In the genomic region with DNA sequence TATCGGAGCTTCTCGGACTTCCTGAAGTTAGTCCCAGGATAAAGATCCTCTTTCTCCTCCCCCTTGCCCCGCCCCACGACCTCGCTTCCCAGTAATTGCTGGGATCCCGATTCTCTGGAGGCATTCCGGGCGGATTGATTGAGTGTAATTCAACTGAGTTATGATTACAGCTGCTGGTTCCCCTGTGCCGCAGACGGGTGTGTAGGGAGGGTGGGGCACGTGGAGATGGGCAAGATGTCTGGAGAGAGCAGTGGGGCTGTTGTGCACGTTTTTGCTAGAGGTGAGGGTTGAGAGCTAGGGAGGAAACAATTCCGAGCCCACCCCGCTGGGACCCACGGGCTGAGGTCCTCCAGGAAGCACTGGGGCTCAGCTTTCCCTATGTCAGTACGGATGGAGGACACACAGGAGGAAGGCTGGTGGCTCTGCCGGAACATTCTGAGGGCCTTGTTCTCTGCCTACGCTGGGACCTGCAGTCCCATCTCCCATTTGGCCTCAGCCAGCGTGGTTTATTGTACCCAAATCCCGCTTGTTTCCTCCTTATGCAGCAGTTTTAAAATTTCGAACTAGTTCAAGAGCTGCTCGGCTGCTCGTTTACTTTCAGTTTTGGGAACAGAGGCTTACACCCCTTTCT, we compare ENCODE assay signal across 9 cellular contexts. TPM values are rescaled to one million over a fixed set of nuclear protein-coding genes. Genes with fewer than 3 reads are reported as not detected.
DNase-seq lines count a peak whose midpoint lies in the region; ATAC-seq and TF ChIP-seq lines count a peak whose summit lies in the region.
"Had no signal": no experiment of that assay in that cellular context is flagged by ENCODE, and none has a peak within 500 bp of the region (broad histone marks: within the 10 kb centered on the region; RNA-seq: fewer than 3 reads in every experiment).

No MANE protein-coding gene starts in this region.

- H3K27me3 Mint-ChIP-seq in MCF 10A (ENCODE audit: insufficient read depth, unreplicated experiment): no peaks in the 10 kb centered on the region

- H3K27me3 ChIP-seq in ACC112 (ENCODE audit: insufficient read depth, low read length) (peaks cover 92% of the 10 kb centered on the region), IMR-90 (ENCODE audit: control insufficient read depth, insufficient read depth, low read length) (peaks cover 89% of the 10 kb centered on the region), muscle layer of duodenum (ENCODE audit: low read depth, low read length) (peaks cover 82% of the 10 kb centered on the region)

- peak overlapping the region; percentile 51 for H3K4me2 ChIP-seq in IMR-90 (ENCODE audit: low read depth, low read length)
- H3K4me2 ChIP-seq: smooth muscle cell had no signal

- no peak overlapping the region for H3K9ac ChIP-seq in IMR-90 (ENCODE audit: low read depth, low read length)

- H3K4me3 Mint-ChIP-seq in MCF 10A (ENCODE audit: unreplicated experiment): peak overlapping the region; percentile 73

- H3K4ac ChIP-seq in IMR-90 (ENCODE audit: low read depth, low read length): no peak overlapping the region

- H4K8ac ChIP-seq in IMR-90 (ENCODE audit: low read depth in 2 of 2, low read length in 2 of 2): no peak overlapping the region

- no peaks in the 10 kb centered on the region for H4K20me1 ChIP-seq in IMR-90 (ENCODE audit: insufficient read depth, low read length)

- H3K18ac ChIP-seq in IMR-90 (ENCODE audit: low read depth, low read length): no peak overlapping the region

- H3K9me3 Mint-ChIP-seq in MCF 10A (ENCODE audit: unreplicated experiment): no peaks in the 10 kb centered on the region

- H3K9me3 ChIP-seq in IMR-90 (ENCODE audit: control insufficient read depth, insufficient read depth, low read length) (peaks cover 25% of the 10 kb centered on the region; the same call in 1 of the 2 replicates), muscle layer of duodenum (ENCODE audit: control insufficient read depth in 1 of 2, low read length in 2 of 2) (no peaks in the 10 kb centered on the region)

- WGBS in IMR-90 (ENCODE audit: extremely low coverage in 2 of 2, insufficient read length in 1 of 2), 2 experiments: 2% methylated on average over 11 of the region's 23 CpGs; no CpG with 5 or more reads in 1 of the 2 experiments

- POLR2A ChIA-PET in IMR-90 (lab: Charles Lee; ENCODE audit: unreplicated experiment): no interaction called here
- POLR2A ChIA-PET in MCF 10A (lab: Yijun Ruan, JAX): interaction anchor here (1.0 to 1.1 kb wide), 2 partner anchors 10 to 18 kb away, joined by 3 to 4 read pairs; no protein-coding TSS in a partner anchor

- CTCF ChIA-PET in IMR-90 (lab: Yijun Ruan, JAX): no interaction called here
- CTCF ChIA-PET in MCF 10A (lab: Yijun Ruan, JAX): interaction anchor here (0.8 kb wide), 1 partner anchor 557 kb away, joined by 3 read pairs; no protein-coding TSS in a partner anchor

- no peak overlapping the region for H2BK20ac ChIP-seq in IMR-90 (ENCODE audit: low read depth, low read length)

- no peaks in the 10 kb centered on the region for H3K36me3 ChIP-seq in ACC112 (ENCODE audit: insufficient read depth, low read length)
- no peaks in the 10 kb centered on the region for H3K36me3 ChIP-seq in IMR-90 (ENCODE audit: control insufficient read depth, insufficient read depth, low read length)
- no peaks in the 10 kb centered on the region for H3K36me3 ChIP-seq in muscle layer of duodenum (ENCODE audit: control insufficient read depth in 1 of 2, insufficient read depth in 2 of 2, low read length in 2 of 2)

- peak; percentile 37 for ATAC-seq in IMR-90 (ENCODE audit: low read depth)

- H2AFZ ChIP-seq in ACC112 (ENCODE audit: low read length, unreplicated experiment) (no peak overlapping the region), IMR-90 (replicated peaks; ENCODE audit: low read length, poor library complexity) (peak overlapping the region; percentile 54)

- H4K5ac ChIP-seq in IMR-90 (ENCODE audit: low read depth, low read length): no peak overlapping the region

- dilution Hi-C loops in IMR-90 (cut with HindIII; ENCODE audit: low sequenced_read_pairs, unreplicated experiment): no loop called here

- DNase-seq in IMR-90 (peak; percentile 3), MCF 10A (ENCODE audit: unreplicated experiment) (no peak), NCI-H1694 (lab: John Stamatoyannopoulos, UW) (no peak), RKO (ENCODE audit: low spot score) (no peak), NCI-H2029 (lab: John Stamatoyannopoulos, UW) (no peak), DMS79 (lab: John Stamatoyannopoulos, UW) (no peak)

- no peak for TF ChIP-seq CTCF in IMR-90 (conservative IDR thresholded peaks at IDR 0.05; ENCODE audit: low read depth, low read length)
- TF ChIP-seq CTCF in MCF 10A (IDR thresholded peaks at IDR 0.05; ENCODE audit: unreplicated experiment): no peak

- intact Hi-C loops in IMR-90 (cut with micrococcal nuclease) (no loop called here), MCF 10A (cut with micrococcal nuclease) (no loop called here)

- TF ChIP-seq POLR2A in IMR-90 (IDR thresholded peaks at IDR 0.05; ENCODE audit: low read depth, low read length): no peak

- BruUV-seq in IMR-90 (replicated peaks; lab: Mats Ljungman, UMichigan) (no TSS peak), MCF 10A (replicated peaks; lab: Mats Ljungman, UMichigan) (no TSS peak)

- no peak overlapping the region for H2BK5ac ChIP-seq in IMR-90 (ENCODE audit: low read depth, low read length, poor library complexity, severe bottlenecking)

- H3K14ac ChIP-seq in IMR-90 (replicated peaks; ENCODE audit: low read depth, low read length): no peak overlapping the region

- H3K27ac ChIP-seq in ACC112 (ENCODE audit: low read depth, low read length) (no peak overlapping the region), IMR-90 (ENCODE audit: insufficient read depth, low read length) (no peak overlapping the region), muscle layer of duodenum (ENCODE audit: low read length) (no peak overlapping the region)

- H2AK9ac ChIP-seq in IMR-90 (replicated peaks; ENCODE audit: low read depth, low read length, poor library complexity): no peak overlapping the region

- in situ Hi-C loops in IMR-90 (cut with MboI; ENCODE audit: low sequenced_read_pairs): no loop called here

- H3K4me1 ChIP-seq in ACC112 (ENCODE audit: control insufficient read depth, insufficient read depth, low read length, unreplicated experiment) (no peaks in the 10 kb centered on the region), IMR-90 (ENCODE audit: control insufficient read depth, insufficient read depth, low read length) (no peaks in the 10 kb centered on the region), muscle layer of duodenum (ENCODE audit: control insufficient read depth in 1 of 2, insufficient read depth in 2 of 2, low read length in 2 of 2) (peaks cover 12 to 61% of the 10 kb centered on the region in 2 donors)

- no peak overlapping the region for H2BK120ac ChIP-seq in IMR-90 (ENCODE audit: low read depth, low read length)

- H2BK15ac ChIP-seq in IMR-90 (ENCODE audit: low read depth, low read length): no peak overlapping the region

- no peak overlapping the region for H3K56ac ChIP-seq in IMR-90 (ENCODE audit: extremely low read depth, insufficient read depth, low read length)

- no peaks in the 10 kb centered on the region for H3K9me1 ChIP-seq in IMR-90 (ENCODE audit: insufficient read depth, low read length)

- H3K79me1 ChIP-seq in IMR-90 (ENCODE audit: low read depth in 1 of 2, low read length in 2 of 2): no peaks in the 10 kb centered on the region

- peaks cover 11% of the 10 kb centered on the region for H3K4me1 Mint-ChIP-seq in MCF 10A (ENCODE audit: insufficient read depth, unreplicated experiment)

- no peak overlapping the region; the same call in 1 of the 2 replicates for H3K23ac ChIP-seq in IMR-90 (ENCODE audit: low read depth, low read length)

- H2AK5ac ChIP-seq in IMR-90 (ENCODE audit: low read depth, low read length): no peak overlapping the region

- peak overlapping the region; percentile 65 for H3K4me3 ChIP-seq in ACC112 (ENCODE audit: low read depth, low read length)
- H3K4me3 ChIP-seq in IMR-90 (ENCODE audit: insufficient read depth, low read depth, low read length): peak overlapping the region; percentile 29
- H3K4me3 ChIP-seq in muscle layer of duodenum (ENCODE audit: low read depth in 1 of 2, low read length in 2 of 2): peak overlapping the region; percentile 67 to 75
- H3K4me3 ChIP-seq: smooth muscle cell had no signal

- H3K27ac Mint-ChIP-seq in MCF 10A (ENCODE audit: low read depth, unreplicated experiment): peak overlapping the region; percentile 44

- H3K36me3 Mint-ChIP-seq in MCF 10A (ENCODE audit: insufficient read depth, unreplicated experiment): no peaks in the 10 kb centered on the region

- no peak for TF ChIP-seq RAD21 in IMR-90 (IDR thresholded peaks at IDR 0.05; ENCODE audit: low read length)

- no peaks in the 10 kb centered on the region for H3K79me2 ChIP-seq in ACC112 (ENCODE audit: control insufficient read depth, insufficient read depth, low read length, unreplicated experiment)

- H4K91ac ChIP-seq in IMR-90 (ENCODE audit: insufficient read depth, low read depth, low read length): no peak overlapping the region

TF ChIP-seq in IMR-90, 13 proteins besides CTCF, POLR2A, EP300 and RAD21 (continues in another document):
- TF ChIP-seq MAFK (IDR thresholded peaks at IDR 0.05; ENCODE audit: low read depth, low read length) (no peak), MXI1 (IDR thresholded peaks at IDR 0.05; ENCODE audit: borderline replicate concordance, low read depth, low read length) (no peak), FOS (IDR thresholded peaks at IDR 0.05; ENCODE audit: low read depth, low read length) (no peak), MAZ (IDR thresholded peaks at IDR 0.05; ENCODE audit: borderline replicate concordance, low read depth, low read length) (no peak), RCOR1 (IDR thresholded peaks at IDR 0.05; ENCODE audit: insufficient replicate concordance, low read length) (no peak), RFX5 (IDR thresholded peaks at IDR 0.05; ENCODE audit: low read depth, low read length) (no peak), BHLHE40 (IDR thresholded peaks at IDR 0.05; ENCODE audit: low read depth, low read length) (no peak), CEBPB (IDR thresholded peaks at IDR 0.05; ENCODE audit: low read depth, low read length) (no peak), NFE2L2 (IDR thresholded peaks at IDR 0.05; ENCODE audit: low read depth, low read length) (no peak), SMC3 (IDR thresholded peaks at IDR 0.05; ENCODE audit: low read depth, low read length) (no peak)

RNA-seq across cellular contexts. Expression of gene DMRT2, which starts 2.4 kb away (rescaled TPM):
- total RNA-seq in IMR-90 (2012; rRNA removed) (not detected in 2 replicates), MCF 10A (2022) (not detected in 2 replicates)
- polyA plus RNA-seq in IMR-90 (2012; rRNA removed): not detected in 2 replicates
- polyA plus RNA-seq in IMR-90 (2012; cell fraction: cytosol; rRNA removed): not detected in 2 replicates
- not detected in 2 replicates for polyA plus RNA-seq in IMR-90 (2012; cell fraction: nucleus; rRNA removed; ENCODE audit: low replicate concordance)
- total RNA-seq: smooth muscle cell had no signal
- polyA plus RNA-seq: smooth muscle cell had no signal
